In genomic region chr9:101601904-101602765, GRCh38 we compare ENCODE assay signal across 8 cellular contexts. TPM values are rescaled to one million over a fixed set of nuclear protein-coding genes. Genes with fewer than 3 reads are reported as not detected.
DNase-seq lines count a peak whose midpoint lies in the region; ATAC-seq, FAIRE-seq and TF ChIP-seq lines count a peak whose summit lies in the region.

No MANE protein-coding gene starts in this region.

- peaks cover 4% of the 10 kb centered on the region for H3K4me1 ChIP-seq in upper lobe of right lung

- TF ChIP-seq CTCF in GM12872 (IDR thresholded peaks at IDR 0.05; ENCODE audit: insufficient read depth, low read depth, low read length) (peak; percentile 68), bronchial epithelial cell (IDR thresholded peaks at IDR 0.05; ENCODE audit: insufficient read depth, low read length, severe bottlenecking) (peak; percentile 68), upper lobe of right lung (IDR thresholded peaks at IDR 0.05) (peak; percentile 62)

- peak; percentile 73 for ATAC-seq in HG03378 (IDR thresholded peaks at IDR 0.05; ENCODE audit: unreplicated experiment)
- ATAC-seq in upper lobe of right lung = peak; percentile 73

- FAIRE-seq in bronchial epithelial cell (lab: Jason Lieb, UNC) = no peak

- H3K36me3 ChIP-seq in bronchial epithelial cell (ENCODE audit: control insufficient read depth, insufficient read depth, low read length) (no peaks in the 10 kb centered on the region), upper lobe of right lung (no peaks in the 10 kb centered on the region)

- no peak overlapping the region for H3K27ac ChIP-seq in upper lobe of right lung

- DNase-seq in AG08395 (ENCODE audit: low spot score) (peak; percentile 69), NCI-H748 treated with DMSO at 0.1 percent for 48 hours (lab: John Stamatoyannopoulos, UW) (peak; percentile 64), bronchial epithelial cell (ENCODE audit: low read depth) (peak; percentile 59), kidney glomerular epithelial cell (lab: John Stamatoyannopoulos, UW) (peak; percentile 36), upper lobe of right lung (no peak), NK-92 (lab: John Stamatoyannopoulos, UW; ENCODE audit: unreplicated experiment) (no peak)

- H3K27me3 ChIP-seq in bronchial epithelial cell (ENCODE audit: control insufficient read depth, insufficient read depth, low read length) (no peaks in the 10 kb centered on the region), upper lobe of right lung (peaks cover 4% of the 10 kb centered on the region)

- H3K9me3 ChIP-seq in upper lobe of right lung = no peaks in the 10 kb centered on the region

- intact Hi-C loops in upper lobe of right lung (cut with DNase I) = no loop called here

- H3K4me3 ChIP-seq in bronchial epithelial cell (ENCODE audit: low read depth, low read length) = no peak overlapping the region
- no peak overlapping the region for H3K4me3 ChIP-seq in upper lobe of right lung

RNA-seq across cellular contexts. Expression of gene PPP3R2, which starts 7.4 kb away (rescaled TPM):
- total RNA-seq in bronchial epithelial cell = not detected in 2 replicates
- not detected for total RNA-seq in upper lobe of right lung

Comparison
In these comparisons a context has a peak if more than half of its experiments do, and no peak if none do; other contexts are left out.
1. DNase-seq: peak in AG08395 (single experiment), NCI-H748 treated with DMSO at 0.1 percent for 48 hours (single experiment), bronchial epithelial cell (single experiment) and kidney glomerular epithelial cell (single experiment); none in upper lobe of right lung (single experiment) and NK-92 (single experiment).
2. Peak in every context shown above with its lines, with median percentiles within 50 percentile points of each other: CTCF ChIP-seq.